In the genomic region with DNA sequence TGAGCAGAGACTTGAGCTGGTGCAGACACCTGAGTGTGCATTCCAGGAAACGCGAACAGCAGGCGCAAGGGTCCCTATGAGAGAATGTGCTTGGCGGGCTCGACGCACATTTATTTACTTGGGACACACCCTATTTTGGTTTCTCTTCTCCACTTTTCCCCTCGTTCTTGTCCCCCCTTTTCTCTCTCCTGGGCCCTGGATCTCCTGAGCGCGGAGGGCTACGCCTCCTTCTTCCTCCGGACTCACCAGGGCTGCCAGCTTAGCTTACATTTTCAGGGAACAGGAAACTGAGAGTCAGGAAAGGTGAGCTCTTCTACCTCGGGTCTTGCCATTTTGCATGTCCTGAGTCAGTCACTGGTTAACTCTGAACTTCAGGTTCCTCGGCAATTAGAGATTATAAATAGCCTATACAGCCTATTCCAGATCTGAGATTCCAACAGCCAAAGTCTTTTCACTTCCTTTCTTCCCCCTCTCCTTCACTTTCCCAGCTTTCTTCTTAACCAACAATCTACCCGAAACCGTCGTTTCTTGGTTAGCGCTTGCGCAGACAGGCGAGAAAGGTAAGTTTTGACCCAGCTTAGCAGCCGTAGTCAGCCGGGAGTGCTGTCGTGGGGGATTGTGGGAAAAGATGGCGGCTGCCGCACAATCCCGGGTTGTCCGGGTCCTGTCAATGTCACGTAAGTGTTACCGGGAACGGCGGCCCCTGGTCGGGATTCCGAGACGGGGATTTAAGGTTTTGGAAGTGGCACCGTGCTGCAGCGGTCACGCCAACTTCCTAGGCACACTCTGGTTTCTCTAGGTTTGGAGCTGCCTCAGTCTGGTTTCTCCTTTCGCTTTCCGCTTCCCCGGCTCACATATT, we compare ENCODE assay signal across 8 cellular contexts. TPM values are rescaled to one million over a fixed set of nuclear protein-coding genes. Genes with fewer than 3 reads are reported as not detected.
A peak's percentile ranks its signal among the peaks of the same experiment; 100 is the strongest.
DNase-seq lines count a peak whose midpoint lies in the region; ATAC-seq and TF ChIP-seq lines count a peak whose summit lies in the region.

A gene (minus strand): TSS at position 553 of the 859 bp plus-strand sequence. CDS start 10,855 bp downstream, outside the sequence.
A gene (plus strand): TSS at position 616 of the 859 bp plus-strand sequence. CDS start 13 bp downstream, at position 629.

- intact Hi-C loops in CD8-positive, alpha-beta T cell (cut with DNase I, micrococcal nuclease), result loop anchor here (1.0 to 10.0 kb wide), 6 partner anchors 44 to 618 kb away; a partner anchor contains a TSS

- 1% methylated on average over 30 to 31 of the region's 39 CpGs for WGBS in mesodermal cell (ENCODE audit: insufficient coverage in 2 of 2), 2 experiments

- peaks cover 26% of the 10 kb centered on the region for H3K36me3 Mint-ChIP-seq in CD8-positive, alpha-beta T cell
- H3K36me3 Mint-ChIP-seq in endothelial cell (ENCODE audit: low read depth, unreplicated experiment), result no peaks in the 10 kb centered on the region

- peak within 1 kb of the TSS; percentile 77 for H3K27ac ChIP-seq in CD8-positive, alpha-beta T cell (ENCODE audit: low read depth, low read length)
- peak within 1 kb of the TSS; percentile 60 for H3K27ac ChIP-seq in mesodermal cell (ENCODE audit: low read depth, low read length, severe bottlenecking)

- H3K4me1 ChIP-seq in CD8-positive, alpha-beta T cell (ENCODE audit: insufficient read depth, low read length), result peaks cover 22% of the 10 kb centered on the region
- peaks cover 9% of the 10 kb centered on the region for H3K4me1 ChIP-seq in mesodermal cell (ENCODE audit: control insufficient read depth, insufficient read depth, low read length, poor library complexity, severe bottlenecking)

- no peaks in the 10 kb centered on the region for H3K27me3 Mint-ChIP-seq in CD8-positive, alpha-beta T cell (ENCODE audit: low read depth)
- peaks cover 5% of the 10 kb centered on the region for H3K27me3 Mint-ChIP-seq in endothelial cell (ENCODE audit: unreplicated experiment)

- H3K27ac Mint-ChIP-seq in CD8-positive, alpha-beta T cell, result peak within 1 kb of the TSS; percentile 93
- H3K27ac Mint-ChIP-seq in endothelial cell (ENCODE audit: unreplicated experiment), result peak within 1 kb of the TSS; percentile 99

- POLR2A ChIA-PET in CD8-positive, alpha-beta T cell (lab: Charles Lee), result interaction anchor here (1.2 to 1.4 kb wide), 3 partner anchors 8 to 326 kb away, joined by 3 to 4 read pairs (median 4); no protein-coding TSS in a partner anchor

- H3K4me1 Mint-ChIP-seq in CD8-positive, alpha-beta T cell (ENCODE audit: low read depth), result peaks cover 51% of the 10 kb centered on the region
- H3K4me1 Mint-ChIP-seq in endothelial cell (ENCODE audit: unreplicated experiment), result peaks cover 20% of the 10 kb centered on the region

- no peaks in the 10 kb centered on the region for H3K9me3 Mint-ChIP-seq in CD8-positive, alpha-beta T cell
- H3K9me3 Mint-ChIP-seq in endothelial cell (ENCODE audit: unreplicated experiment), result no peaks in the 10 kb centered on the region

- no peaks in the 10 kb centered on the region for H3K27me3 ChIP-seq in CD8-positive, alpha-beta T cell (ENCODE audit: insufficient read depth, low read length)

- DNase-seq in CD8-positive, alpha-beta T cell, result peak; percentile 58 to 84 (median 71)
- DNase-seq in HT-29 (ENCODE audit: low spot score), result peak; percentile 82
- peak; percentile 69 for DNase-seq in NOMO-1 treated with DMSO at 0.1 percent for 48 hours (lab: John Stamatoyannopoulos, UW; ENCODE audit: unreplicated experiment)
- DNase-seq in activated CD8-positive, alpha-beta memory T cell treated with anti-CD3 and anti-CD28 coated beads, Interleukin-2, amount 50 U/mL, for 24 hours (ENCODE audit: extremely low read depth), result peak; percentile 58
- DNase-seq in endothelial cell (ENCODE audit: low spot score), result peak; percentile 73
- DNase-seq in stimulated activated CD8-positive, alpha-beta memory T cell treated with anti-CD3 and anti-CD28 coated beads, Interleukin-15, amount 100 ng/mL, for 24 hours (ENCODE audit: low read depth), result peak; percentile 55

- ATAC-seq in CD8-positive, alpha-beta T cell, result peak; percentile 96
- ATAC-seq in GM19455 (IDR thresholded peaks at IDR 0.05; ENCODE audit: unreplicated experiment), result peak; percentile 83

- H3K4me3 Mint-ChIP-seq in CD8-positive, alpha-beta T cell, result peak within 1 kb of the TSS; percentile 90
- H3K4me3 Mint-ChIP-seq in endothelial cell (ENCODE audit: unreplicated experiment), result peak within 1 kb of the TSS; percentile 98

- H3K4me3 ChIP-seq in CD8-positive, alpha-beta T cell (ENCODE audit: low read depth, low read length), result peak within 1 kb of the TSS; percentile 92
- peak within 1 kb of the TSS; percentile 77 for H3K4me3 ChIP-seq in mesodermal cell (ENCODE audit: extremely low read depth, insufficient read depth, low read length, poor library complexity, severe bottlenecking)

- H3K36me3 ChIP-seq in CD8-positive, alpha-beta T cell (ENCODE audit: insufficient read depth, low read length), result no peaks in the 10 kb centered on the region
- no peaks in the 10 kb centered on the region for H3K36me3 ChIP-seq in mesodermal cell (ENCODE audit: control insufficient read depth, insufficient read depth, low read length)

- TF ChIP-seq CTCF in CD8-positive, alpha-beta T cell (IDR thresholded peaks at IDR 0.05), result no peak
- no peak for TF ChIP-seq CTCF in endothelial cell (IDR thresholded peaks at IDR 0.05; ENCODE audit: unreplicated experiment)

- H3K9me3 ChIP-seq in CD8-positive, alpha-beta T cell (ENCODE audit: low read length), result no peaks in the 10 kb centered on the region
- H3K9me3 ChIP-seq in mesodermal cell (ENCODE audit: control insufficient read depth, low read length), result no peaks in the 10 kb centered on the region

- CTCF ChIA-PET in CD8-positive, alpha-beta T cell (lab: Charles Lee), result interaction anchor here (0.8 to 1.1 kb wide), 2 partner anchors 17 to 44 kb away, joined by 3 to 4 read pairs; no protein-coding TSS in a partner anchor

RNA-seq across cellular contexts. Expression of the first gene that starts in this region (rescaled TPM):
- total RNA-seq in CD8-positive, alpha-beta T cell, result 1 to 10 TPM; 1.1 to 1.3 TPM
- 0.10 TPM in 1 of 2 replicates, not detected in the other for total RNA-seq in HT-29 (2014; rRNA removed; shearing (Covaris generic))
- 1.8 TPM for total RNA-seq in endothelial cell (ENCODE audit: unreplicated experiment)
- polyA plus RNA-seq in mesodermal cell (2013, experiment 1 of 2), result 1.8 TPM
- polyA plus RNA-seq in mesodermal cell (2013, experiment 2 of 2), result 1.1 TPM

RNA-seq across cellular contexts. Expression of the second gene that starts in this region (rescaled TPM):
- 10 to 100 TPM; 94.2 to 95.2 TPM for total RNA-seq in CD8-positive, alpha-beta T cell
- 71.4 and 93.8 TPM in 2 replicates for total RNA-seq in HT-29 (2014; rRNA removed; shearing (Covaris generic))
- total RNA-seq in endothelial cell (ENCODE audit: unreplicated experiment), result 96.7 TPM
- 86.8 TPM for polyA plus RNA-seq in mesodermal cell (2013, experiment 1 of 2)
- polyA plus RNA-seq in mesodermal cell (2013, experiment 2 of 2), result 83.3 TPM

Comparison
In these comparisons a context has a peak if more than half of its experiments do, and no peak if none do; other contexts are left out.
1. Peak in every context shown above with its lines: DNase-seq, ATAC-seq, H3K4me3 ChIP-seq and H3K27ac ChIP-seq.